ENCODE assay signal across 1 cellular context in genomic region chr10:29470355-29470705, GRCh38.
TF ChIP-seq lines count a peak whose summit lies in the region.

No MANE protein-coding gene starts in this region.

TF ChIP-seq in IMR-90, 13 proteins besides CTCF, POLR2A, EP300 and RAD21 (continued from another document):
- TF ChIP-seq USF2 (IDR thresholded peaks at IDR 0.05; ENCODE audit: low read depth, low read length): no peak
- TF ChIP-seq SMC3 (IDR thresholded peaks at IDR 0.05; ENCODE audit: low read depth, low read length): no peak
- no peak for TF ChIP-seq MAFK (IDR thresholded peaks at IDR 0.05; ENCODE audit: low read depth, low read length)
- no peak for TF ChIP-seq NFE2L2 (IDR thresholded peaks at IDR 0.05; ENCODE audit: low read depth, low read length)
- no peak for TF ChIP-seq CHD1 (IDR thresholded peaks at IDR 0.05; ENCODE audit: low read depth, low read length)
- no peak for TF ChIP-seq BHLHE40 (IDR thresholded peaks at IDR 0.05; ENCODE audit: low read depth, low read length)
TF ChIP-seq in IMR-90: peak in this region for 0.
